ENCODE assay signal across 1 cellular context in genomic region chr5:132877938-132878337, GRCh38.
TF ChIP-seq lines count a peak whose summit lies in the region.

No MANE protein-coding gene starts in this region.

TF ChIP-seq in HepG2, 621 proteins besides CTCF, POLR2A, EP300 and RAD21:
- TF ChIP-seq POLR2AphosphoS5 (IDR thresholded peaks at IDR 0.05; ENCODE audit: low read depth, low read length) = peak; percentile 27; the same call in 1 of the 2 replicates
- TF ChIP-seq THAP7 (CRISPR knock-in tag; IDR thresholded peaks at IDR 0.05) = no peak
- no peak for TF ChIP-seq ZNF747 (CRISPR knock-in tag; IDR thresholded peaks at IDR 0.05; ENCODE audit: borderline replicate concordance)
- no peak for TF ChIP-seq ZNF382 (CRISPR knock-in tag; IDR thresholded peaks at IDR 0.05; ENCODE audit: borderline replicate concordance)
- TF ChIP-seq ZNF607 (CRISPR knock-in tag; IDR thresholded peaks at IDR 0.05; ENCODE audit: borderline replicate concordance) = no peak
TF ChIP-seq in HepG2: peak in this region for 1.
